8 cellular contexts compared by ENCODE assay signal in the genomic region with DNA sequence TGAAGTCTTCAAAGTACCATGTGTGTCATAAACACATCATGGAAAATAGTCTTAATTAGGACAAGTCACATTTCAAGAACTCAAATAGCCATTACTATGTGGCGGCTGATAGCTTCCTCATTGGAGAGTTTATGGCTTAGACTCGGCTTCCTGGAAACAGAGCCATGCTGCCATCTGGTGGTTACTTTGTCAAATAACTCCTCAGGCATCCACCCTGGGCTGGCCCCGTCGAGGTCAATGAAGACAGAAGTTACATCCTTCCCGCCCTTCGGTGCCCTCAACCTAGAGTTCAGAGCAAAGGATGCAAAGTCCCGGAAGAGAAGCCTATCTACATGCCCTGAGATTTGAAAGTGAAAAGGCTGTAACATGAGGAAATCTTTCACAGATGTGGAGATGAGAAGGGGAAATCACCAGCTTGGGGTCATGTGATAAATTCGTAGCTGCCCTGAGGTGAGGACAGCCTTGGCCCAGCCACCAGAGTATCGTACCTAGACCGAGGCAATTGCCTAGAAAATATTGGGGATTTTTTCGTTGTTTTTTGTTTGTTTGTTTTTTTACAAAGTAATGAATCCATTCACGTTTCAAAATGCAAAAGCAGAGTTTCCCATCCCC. TPM values are rescaled to one million over a fixed set of nuclear protein-coding genes. Genes with fewer than 3 reads are reported as not detected.
DNase-seq lines count a peak whose midpoint lies in the region; ATAC-seq lines count a peak whose summit lies in the region.

No MANE protein-coding gene starts in this region.

- peaks cover 10 to 29% (median 17%) of the 10 kb centered on the region in 5 donors for H3K27me3 Mint-ChIP-seq in naive thymus-derived CD8-positive, alpha-beta T cell
- H3K27me3 Mint-ChIP-seq in stimulated activated memory B cell treated with anti-CD40 and anti-IgM and Interleukin-4, amounts not matched to agents 10 μg/mL and 1 μg/mL and 100 μg/mL, for 72 hours: peaks cover 8% of the 10 kb centered on the region

- no peaks in the 10 kb centered on the region for H3K9me3 Mint-ChIP-seq in naive thymus-derived CD8-positive, alpha-beta T cell
- H3K9me3 Mint-ChIP-seq in stimulated activated memory B cell treated with anti-CD40 and anti-IgM and Interleukin-4, amounts not matched to agents 10 μg/mL and 1 μg/mL and 100 μg/mL, for 72 hours: no peaks in the 10 kb centered on the region

- POLR2A ChIA-PET in naive thymus-derived CD8-positive, alpha-beta T cell (lab: Charles Lee): interaction anchor here (0.7 to 0.9 kb wide), 2 partner anchors 47 to 149 kb away, joined by 3 read pairs; no protein-coding TSS in a partner anchor

- no peaks in the 10 kb centered on the region for H3K36me3 Mint-ChIP-seq in naive thymus-derived CD8-positive, alpha-beta T cell
- H3K36me3 Mint-ChIP-seq in stimulated activated memory B cell treated with anti-CD40 and anti-IgM and Interleukin-4, amounts not matched to agents 10 μg/mL and 1 μg/mL and 100 μg/mL, for 72 hours: no peaks in the 10 kb centered on the region

- H3K27ac Mint-ChIP-seq in naive thymus-derived CD8-positive, alpha-beta T cell: peak overlapping the region in 2 of 10 donors; percentile 13 to 64
- H3K27ac Mint-ChIP-seq in stimulated activated memory B cell treated with anti-CD40 and anti-IgM and Interleukin-4, amounts not matched to agents 10 μg/mL and 1 μg/mL and 100 μg/mL, for 72 hours: peak overlapping the region; percentile 35

- peak overlapping the region in 6 of 10 donors; percentile 0 to 39 (median 20) for H3K4me3 Mint-ChIP-seq in naive thymus-derived CD8-positive, alpha-beta T cell
- H3K4me3 Mint-ChIP-seq in stimulated activated memory B cell treated with anti-CD40 and anti-IgM and Interleukin-4, amounts not matched to agents 10 μg/mL and 1 μg/mL and 100 μg/mL, for 72 hours: peak overlapping the region; percentile 48

- peaks cover 3 to 6% (median 4%) of the 10 kb centered on the region in 4 donors for H3K4me1 Mint-ChIP-seq in naive thymus-derived CD8-positive, alpha-beta T cell
- peaks cover 6% of the 10 kb centered on the region for H3K4me1 Mint-ChIP-seq in stimulated activated memory B cell treated with anti-CD40 and anti-IgM and Interleukin-4, amounts not matched to agents 10 μg/mL and 1 μg/mL and 100 μg/mL, for 72 hours

- ATAC-seq in GM21723 (IDR thresholded peaks at IDR 0.05; ENCODE audit: unreplicated experiment) (peak; percentile 84), esophagus mucosa (peak; percentile 92)
- peak; percentile 88 to 97 for ATAC-seq in naive thymus-derived CD8-positive, alpha-beta T cell
- ATAC-seq in stimulated activated memory B cell treated with anti-CD40 and anti-IgM and Interleukin-4, amounts not matched to agents 10 μg/mL and 1 μg/mL and 100 μg/mL, for 72 hours: peak; percentile 94

- peak; percentile 46 for DNase-seq in DMS114 treated with DMSO at 0.1 percent for 48 hours (lab: John Stamatoyannopoulos, UW; ENCODE audit: unreplicated experiment)
- DNase-seq in Kasumi-1 (lab: John Stamatoyannopoulos, UW): peak; percentile 82 to 86
- peak; percentile 36 for DNase-seq in OCI-M2 (lab: John Stamatoyannopoulos, UW; ENCODE audit: unreplicated experiment)
- peak; percentile 65 for DNase-seq in activated T-cell treated with anti-CD3 and anti-CD28 coated beads for 24 hours (ENCODE audit: low read depth)
- peak; percentile 43 to 86 (median 69) for DNase-seq in naive thymus-derived CD8-positive, alpha-beta T cell

RNA-seq across cellular contexts. Expression of a gene that starts 45.5 kb away (rescaled TPM):
- total RNA-seq in esophagus mucosa: 1.9 TPM
- total RNA-seq in naive thymus-derived CD8-positive, alpha-beta T cell: 10 to 100 TPM; 21.8 TPM
- 1 to 10 TPM; 2.2 to 3.7 (median 3.2) TPM for polyA plus RNA-seq in naive thymus-derived CD8-positive, alpha-beta T cell

Comparison
In these comparisons a context has a peak if more than half of its experiments do, and no peak if none do; other contexts are left out.
1. Peak in every context shown above with its lines: DNase-seq and ATAC-seq.